In the genomic region with DNA sequence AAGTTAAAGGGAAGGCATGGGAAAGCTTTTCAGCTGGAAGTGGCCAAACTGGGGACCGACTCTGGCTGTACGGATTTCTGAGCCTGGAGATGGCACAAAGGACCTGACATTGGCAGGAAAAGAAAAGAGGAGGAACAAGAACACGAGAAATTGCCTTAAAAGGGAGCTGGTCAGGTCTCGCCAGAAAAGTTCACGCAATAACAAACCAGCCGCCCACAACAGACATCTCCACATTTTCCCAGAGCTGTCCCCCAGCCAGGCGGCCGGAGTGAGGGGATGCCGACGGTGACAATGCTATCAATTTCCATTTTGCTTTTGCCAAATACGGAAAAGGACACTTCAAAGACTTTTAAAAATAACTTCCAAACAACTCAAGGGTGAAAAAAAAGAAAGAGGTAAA, we compare ENCODE assay signal across 4 cellular contexts. TPM values are rescaled to one million over a fixed set of nuclear protein-coding genes. Genes with fewer than 3 reads are reported as not detected.
"Had no signal": no experiment of that assay in that cellular context is flagged by ENCODE, and none has a peak within 500 bp of the region (broad histone marks: within the 10 kb centered on the region; RNA-seq: fewer than 3 reads in every experiment).

No MANE protein-coding gene starts in this region.

RNA-seq across cellular contexts. Expression of a gene that starts 44.3 kb away (rescaled TPM):
- total RNA-seq: MCF 10A, RPMI7951, SJCRH30, SK-MEL-5 had no signal
